Comparison of ENCODE assay signal across 9 cellular contexts in the genomic region with DNA sequence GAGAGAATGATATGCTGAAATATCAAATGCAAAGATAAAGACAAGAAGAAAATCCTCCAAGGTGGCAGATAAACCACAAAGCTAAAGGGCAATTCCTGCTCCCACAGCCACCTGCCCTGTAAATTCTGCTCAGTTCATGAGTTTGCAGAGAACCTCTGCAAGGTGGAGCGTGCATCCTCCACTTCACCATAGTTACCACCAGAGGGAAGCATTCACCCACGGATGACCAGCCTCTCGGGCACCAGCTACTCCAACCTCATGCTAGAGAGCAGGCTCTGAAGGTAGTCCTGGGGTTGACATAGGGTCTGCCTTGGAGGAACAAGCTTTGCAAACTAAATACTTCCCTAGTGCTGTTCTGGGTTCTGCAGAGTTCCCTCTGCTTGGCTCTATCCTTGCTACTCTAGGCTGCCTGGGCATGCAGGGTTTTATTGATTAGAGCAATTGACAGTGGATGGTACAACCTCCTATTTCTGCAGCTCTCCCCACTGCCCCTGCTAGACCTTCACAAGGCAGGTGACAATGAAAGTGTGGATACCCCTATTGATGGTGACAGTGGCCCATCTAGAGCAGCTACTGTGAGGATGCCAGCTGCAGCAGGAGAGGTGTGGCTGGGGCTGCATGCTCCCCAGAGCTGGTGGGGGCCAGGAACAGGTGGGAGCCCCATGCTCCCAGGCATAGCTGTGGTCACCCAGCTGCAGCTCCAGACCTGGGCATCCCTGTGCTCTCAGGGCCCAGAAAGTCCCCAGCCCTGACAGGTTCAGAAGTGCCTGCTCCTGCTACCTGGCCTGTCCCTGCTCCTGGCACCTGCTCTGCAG. TPM values are rescaled to one million over a fixed set of nuclear protein-coding genes. Genes with fewer than 3 reads are reported as not detected.
DNase-seq lines count a peak whose midpoint lies in the region; ATAC-seq and TF ChIP-seq lines count a peak whose summit lies in the region.
"Had no signal": no experiment of that assay in that cellular context is flagged by ENCODE, and none has a peak within 500 bp of the region (broad histone marks: within the 10 kb centered on the region; RNA-seq: fewer than 3 reads in every experiment).

No MANE protein-coding gene starts in this region.

- H3K4me3 ChIP-seq in epithelial cell of esophagus (ENCODE audit: low read length) = no peak overlapping the region
- H3K4me3 ChIP-seq in mucosa of descending colon = no peak overlapping the region

- TF ChIP-seq CTCF in epithelial cell of esophagus (IDR thresholded peaks at IDR 0.05; ENCODE audit: insufficient read depth, low read depth, low read length, missing control alignments) (peak; percentile 81), mucosa of descending colon (IDR thresholded peaks at IDR 0.05) (peak; percentile 45)

- H3K9me3 ChIP-seq in mucosa of descending colon = no peaks in the 10 kb centered on the region

- H3K36me3 ChIP-seq in mucosa of descending colon (ENCODE audit: low read depth) = no peaks in the 10 kb centered on the region

- DNase-seq in NCI-H510A treated with DMSO at 0.1 percent for 48 hours (lab: John Stamatoyannopoulos, UW) (peak; percentile 18), NCI-H510A (lab: John Stamatoyannopoulos, UW) (no peak), NCI-H345 (lab: John Stamatoyannopoulos, UW) (peak; percentile 76), epithelial cell of esophagus (ENCODE audit: low read depth) (peak; percentile 64), mucosa of descending colon (peak in 1 of 3 donors; percentile 53)
- DNase-seq in activated CD8-positive, alpha-beta memory T cell treated with anti-CD3 and anti-CD28 coated beads for 24 hours = peak; percentile 78
- DNase-seq in stimulated activated CD8-positive, alpha-beta memory T cell treated with anti-CD3 and anti-CD28 coated beads, Interleukin-7, amount 100 ng/mL, for 4 hours (ENCODE audit: low read depth in 2 of 2) = peak; percentile 33 to 44

- intact Hi-C loops in mucosa of descending colon (cut with DNase I, micrococcal nuclease) = no loop called here

- H3K4me1 ChIP-seq in mucosa of descending colon (ENCODE audit: low read depth) = no peaks in the 10 kb centered on the region

- ATAC-seq in HG02678 (IDR thresholded peaks at IDR 0.05; ENCODE audit: unreplicated experiment) = peak; percentile 77
- ATAC-seq in mucosa of descending colon = peak; percentile 80

RNA-seq across cellular contexts. Expression of a gene that starts 51.1 kb away (rescaled TPM):
- under 1 TPM in 1 of 3 donors, not detected in 2; 0.32 TPM for total RNA-seq in mucosa of descending colon
- total RNA-seq: Daoy had no signal

RNA-seq across cellular contexts. Expression of a gene that starts 58.0 kb away (rescaled TPM):
- not detected for total RNA-seq in mucosa of descending colon
- total RNA-seq: Daoy had no signal
